Comparison of ENCODE assay signal across 15 cellular contexts in the genomic region with DNA sequence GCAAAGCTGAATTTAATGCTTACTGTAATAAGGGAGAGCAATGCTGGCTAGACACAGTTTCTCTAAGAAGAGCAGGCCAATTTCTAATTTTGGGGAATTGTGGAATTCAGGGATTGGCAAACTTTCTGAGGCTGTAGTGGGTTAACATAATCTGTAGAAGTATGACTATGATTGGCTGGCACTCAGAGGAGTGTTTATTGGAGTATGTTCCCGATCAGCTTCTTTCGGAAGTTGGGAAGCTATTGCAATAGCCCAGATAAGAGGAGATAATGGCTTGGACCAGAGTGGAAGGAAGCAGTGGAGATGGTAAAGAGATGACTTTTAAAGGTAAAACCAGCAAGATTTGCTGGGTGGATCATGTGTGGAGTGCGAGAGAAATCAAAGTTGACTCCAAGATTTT.
"Had no signal": no experiment of that assay in that cellular context is flagged by ENCODE, and none has a peak within 500 bp of the region (broad histone marks: within the 10 kb centered on the region; RNA-seq: fewer than 3 reads in every experiment).

No MANE protein-coding gene starts in this region.

- H3K27me3 Mint-ChIP-seq: activated CD4-positive, alpha-beta T cell treated with anti-CD3 and anti-CD28 coated beads, Interleukin-2, amount 10 ng/mL, durations not matched to agents 7 days and 5 days; stimulated activated naive CD8-positive, alpha-beta T cell treated with anti-CD3 and anti-CD28 coated beads, Interleukin-15, amount 100 ng/mL, for 72 hours had no signal

- DNase-seq: activated CD4-positive, alpha-beta T cell treated with anti-CD3 and anti-CD28 coated beads, Interleukin-2, amount 10 ng/mL, durations not matched to agents 7 days and 5 days; activated CD4-positive, CD25-positive, alpha-beta regulatory T cell; activated naive CD4-positive, alpha-beta T cell treated with Interleukin-2 at 50 U/mL for 16 hours; activated T-cell treated with anti-CD3 and anti-CD28 coated beads for 4 hours; islet precursor cell; nephron progenitor cell; occipital lobe; stimulated activated naive CD8-positive, alpha-beta T cell treated with anti-CD3 and anti-CD28 coated beads, Interleukin-15, amount 100 ng/mL, for 72 hours; testis; upper lobe of left lung had no signal

- ATAC-seq: sciatic nerve; stimulated activated naive CD8-positive, alpha-beta T cell treated with anti-CD3 and anti-CD28 coated beads, Interleukin-15, amount 100 ng/mL, for 72 hours had no signal

- H3K4me3 Mint-ChIP-seq: activated CD4-positive, alpha-beta T cell treated with anti-CD3 and anti-CD28 coated beads, Interleukin-2, amount 10 ng/mL, durations not matched to agents 7 days and 5 days; mesothelial cell of epicardium; nephron progenitor cell; stimulated activated naive CD8-positive, alpha-beta T cell treated with anti-CD3 and anti-CD28 coated beads, Interleukin-15, amount 100 ng/mL, for 72 hours had no signal

- H3K36me3 ChIP-seq: cardiac muscle cell, prostate gland, upper lobe of left lung had no signal

- H3K27ac Mint-ChIP-seq: activated CD4-positive, alpha-beta T cell treated with anti-CD3 and anti-CD28 coated beads, Interleukin-2, amount 10 ng/mL, durations not matched to agents 7 days and 5 days; mesothelial cell of epicardium; nephron progenitor cell; stimulated activated naive CD8-positive, alpha-beta T cell treated with anti-CD3 and anti-CD28 coated beads, Interleukin-15, amount 100 ng/mL, for 72 hours had no signal

- H3K27me3 ChIP-seq: cardiac muscle cell, hepatocyte, testis, upper lobe of left lung had no signal

- H3K4me1 ChIP-seq: prostate gland had no signal

- H3K9me3 Mint-ChIP-seq: mesothelial cell of epicardium; nephron progenitor cell; stimulated activated naive CD8-positive, alpha-beta T cell treated with anti-CD3 and anti-CD28 coated beads, Interleukin-15, amount 100 ng/mL, for 72 hours had no signal

- H2AFZ ChIP-seq: hepatocyte had no signal

- H3K9me3 ChIP-seq: prostate gland, testis, upper lobe of left lung had no signal

- H3K4me3 ChIP-seq: cardiac muscle cell, hepatocyte, prostate gland, testis, upper lobe of left lung had no signal

- H3K27ac ChIP-seq: cardiac muscle cell, hepatocyte, prostate gland, testis had no signal

- H3K4me2 ChIP-seq: hepatocyte had no signal
